Comparison of ENCODE assay signal across 8 cellular contexts in the genomic region with DNA sequence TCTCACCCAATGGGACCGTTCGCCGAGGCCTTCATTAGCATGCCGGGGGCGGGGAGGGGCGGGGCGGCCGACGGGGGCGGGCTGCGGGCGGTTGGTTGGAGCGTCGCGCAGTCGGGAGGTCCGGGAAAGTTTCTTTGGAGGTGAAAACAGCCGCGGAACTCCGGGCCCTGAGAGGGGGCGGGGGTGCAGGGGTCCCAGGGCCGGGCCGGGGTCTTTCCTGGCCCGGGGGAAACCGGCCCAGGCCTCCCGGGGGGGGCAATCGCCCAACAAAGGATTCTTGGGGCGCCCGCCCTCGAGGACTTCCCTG. TPM values are rescaled to one million over a fixed set of nuclear protein-coding genes. Genes with fewer than 3 reads are reported as not detected.
DNase-seq lines count a peak whose midpoint lies in the region; ATAC-seq and TF ChIP-seq lines count a peak whose summit lies in the region.

HMG20B (plus strand) TSS at position 90 of the 307 bp plus-strand sequence. CDS start 366 bp downstream, outside the sequence.

- peak within 1 kb of the TSS; percentile 45 for H3K27ac ChIP-seq in PC-3 (ENCODE audit: low read length)

- H3K27me3 ChIP-seq in Caco-2 (replicated peaks; ENCODE audit: control insufficient read depth, insufficient read depth, low read length) (no peaks in the 10 kb centered on the region), PC-3 (ENCODE audit: low read length) (no peaks in the 10 kb centered on the region)

- no peaks in the 10 kb centered on the region for H3K9me3 Mint-ChIP-seq in Caco-2 (ENCODE audit: unreplicated experiment)
- no peaks in the 10 kb centered on the region for H3K9me3 Mint-ChIP-seq in nephron

- H3K4me3 Mint-ChIP-seq in Caco-2 (ENCODE audit: unreplicated experiment) (peak within 1 kb of the TSS; percentile 71), nephron (peak within 1 kb of the TSS; percentile 82 to 86 (median 86))

- peak within 1 kb of the TSS; percentile 68 for H2AFZ ChIP-seq in PC-3 (ENCODE audit: low read length)

- peak within 1 kb of the TSS; percentile 88 for H3K9ac ChIP-seq in PC-3 (ENCODE audit: low read length)

- no peaks in the 10 kb centered on the region for H4K20me1 ChIP-seq in PC-3 (ENCODE audit: low read length)

- no peak for DNase-seq in Caco-2
- no peak for DNase-seq in PC-3
- no peak for DNase-seq in epithelial cell of esophagus (ENCODE audit: low read depth)
- DNase-seq in NCI-H1436 (lab: John Stamatoyannopoulos, UW), result no peak
- DNase-seq in ecto neural progenitor cell (ENCODE audit: low spot score), result no peak
- DNase-seq in stimulated activated CD8-positive, alpha-beta memory T cell treated with anti-CD3 and anti-CD28 coated beads, Interleukin-4, amount 100 ng/mL, for 48 hours, result no peak

- H3K4me1 ChIP-seq in Caco-2 (no peaks in the 10 kb centered on the region), PC-3 (ENCODE audit: insufficient read depth, low read length) (peaks cover 4% of the 10 kb centered on the region; the same call in 1 of the 2 replicates)

- POLR2A ChIA-PET in Caco-2 (lab: Charles Lee) (no interaction called here), PC-3 (lab: Charles Lee; ENCODE audit: unreplicated experiment) (no interaction called here)

- no peak for ATAC-seq in PC-3
- ATAC-seq in HG02798 (IDR thresholded peaks at IDR 0.05; ENCODE audit: poor library complexity, unreplicated experiment), result no peak

- BruUV-seq in Caco-2 (replicated peaks; lab: Mats Ljungman, UMichigan) (no TSS peak), PC-3 (replicated peaks; lab: Mats Ljungman, UMichigan) (no TSS peak)

- intact Hi-C loops in Caco-2 (cut with micrococcal nuclease; ENCODE audit: unreplicated experiment), result loop anchor here (1.0 kb wide), 1 partner anchor 16 kb away; the partner anchor contains the start of gene MFSD12
- intact Hi-C loops in PC-3 (cut with micrococcal nuclease), result no loop called here

- H3K4me2 ChIP-seq in PC-3 (ENCODE audit: low read length), result peak within 1 kb of the TSS; percentile 93

- H3K36me3 ChIP-seq in Caco-2 (ENCODE audit: control insufficient read depth, insufficient read depth, low read length) (no peaks in the 10 kb centered on the region), PC-3 (ENCODE audit: low read depth, low read length) (peaks cover 3% of the 10 kb centered on the region)

- H3F3A ChIP-seq in PC-3 (ENCODE audit: low read length, unreplicated experiment), result no peaks in the 10 kb centered on the region

- H3K4me1 Mint-ChIP-seq in Caco-2 (ENCODE audit: low read depth, unreplicated experiment) (no peaks in the 10 kb centered on the region), nephron (peaks cover 13% of the 10 kb centered on the region)

- H3K36me3 Mint-ChIP-seq in Caco-2 (ENCODE audit: insufficient read depth, unreplicated experiment) (peaks cover 23% of the 10 kb centered on the region), nephron (ENCODE audit: low read depth) (peaks cover 13% of the 10 kb centered on the region)

- CTCF ChIA-PET in Caco-2 (lab: Charles Lee) (no interaction called here), PC-3 (lab: Charles Lee) (no interaction called here)

- H3K4me3 ChIP-seq in Caco-2 (ENCODE audit: low read depth, low read length), result peak within 1 kb of the TSS; percentile 89
- peak within 1 kb of the TSS; percentile 95 for H3K4me3 ChIP-seq in PC-3 (ENCODE audit: low read length)
- H3K4me3 ChIP-seq in epithelial cell of esophagus (ENCODE audit: low read length), result peak within 1 kb of the TSS; percentile 84

- no peak within 1 kb of the TSS for H3K27ac Mint-ChIP-seq in Caco-2 (ENCODE audit: unreplicated experiment)
- peak within 1 kb of the TSS in 2 of 3 experiments; percentile 16 to 46 for H3K27ac Mint-ChIP-seq in nephron

- H3K9me3 ChIP-seq in Caco-2 (no peaks in the 10 kb centered on the region), PC-3 (ENCODE audit: low read length) (no peaks in the 10 kb centered on the region)

- peaks cover 12% of the 10 kb centered on the region for H3K79me2 ChIP-seq in PC-3 (ENCODE audit: low read length)

- TF ChIP-seq CTCF in Caco-2 (IDR thresholded peaks at IDR 0.05; ENCODE audit: insufficient read depth in 1 of 2, low read depth in 1 of 2, low read length in 1 of 2, severe bottlenecking in 1 of 2, unreplicated experiment in 1 of 2) (no peak), PC-3 (conservative IDR thresholded peaks at IDR 0.05; ENCODE audit: low read depth, low read length) (no peak), epithelial cell of esophagus (IDR thresholded peaks at IDR 0.05; ENCODE audit: insufficient read depth, low read depth, low read length, missing control alignments) (no peak), nephron (IDR thresholded peaks at IDR 0.05; ENCODE audit: unreplicated experiment in 3 of 3) (no peak)

- H3K27me3 Mint-ChIP-seq in Caco-2 (ENCODE audit: insufficient read depth, unreplicated experiment), result no peaks in the 10 kb centered on the region
- peaks cover 13% of the 10 kb centered on the region for H3K27me3 Mint-ChIP-seq in nephron (ENCODE audit: low read depth)

- no peaks in the 10 kb centered on the region for H3K9me2 ChIP-seq in PC-3 (replicated peaks; ENCODE audit: low read length)

RNA-seq across cellular contexts. Expression of gene HMG20B, which starts in this region (rescaled TPM):
- total RNA-seq in Caco-2 (2022) (33.9 and 34.5 TPM in 2 replicates), PC-3 (2014; rRNA removed) (146 and 210 TPM in 2 replicates)
